8 cellular contexts compared by ENCODE assay signal in genomic region chr9:112333639-112334318, GRCh38. TPM values are rescaled to one million over a fixed set of nuclear protein-coding genes. Genes with fewer than 3 reads are reported as not detected.
DNase-seq lines count a peak whose midpoint lies in the region; ATAC-seq and TF ChIP-seq lines count a peak whose summit lies in the region.

No MANE protein-coding gene starts in this region.

- H3K27me3 Mint-ChIP-seq in immature natural killer cell (ENCODE audit: low read depth in 3 of 3): peaks cover 0 to 12% (median 9%) of the 10 kb centered on the region in 3 donors

- TF ChIP-seq CTCF in WERI-Rb-1 (IDR thresholded peaks at IDR 0.05; ENCODE audit: low read depth, low read length): peak; percentile 58
- TF ChIP-seq CTCF in breast epithelium (IDR thresholded peaks at IDR 0.05): peak; percentile 12 to 63 (median 61)

- no peaks in the 10 kb centered on the region for H3K9me3 Mint-ChIP-seq in immature natural killer cell

- no peaks in the 10 kb centered on the region for H3K36me3 Mint-ChIP-seq in immature natural killer cell

- peaks cover 40 to 44% of the 10 kb centered on the region in 2 donors for H3K4me1 Mint-ChIP-seq in immature natural killer cell

- H3K36me3 ChIP-seq in WERI-Rb-1: peaks cover 6% of the 10 kb centered on the region; the same call in 1 of the 2 replicates
- no peaks in the 10 kb centered on the region for H3K36me3 ChIP-seq in breast epithelium

- H3K9me3 ChIP-seq in WERI-Rb-1 (ENCODE audit: severe bottlenecking): no peaks in the 10 kb centered on the region
- no peaks in the 10 kb centered on the region for H3K9me3 ChIP-seq in breast epithelium

- H3K27ac Mint-ChIP-seq in immature natural killer cell: peak overlapping the region; percentile 87 to 93 (median 91)

- DNase-seq in AG08396 (ENCODE audit: low spot score) (peak; percentile 98), NCI-H2196 treated with DMSO at 0.1 percent for 48 hours (lab: John Stamatoyannopoulos, UW; ENCODE audit: unreplicated experiment) (peak; percentile 91), WERI-Rb-1 (peak; percentile 96), breast epithelium (ENCODE audit: low spot score in 2 of 2) (peak; percentile 90 to 92), immature natural killer cell (peak; percentile 86 to 91 (median 90)), smooth muscle cell of the brain vasculature (ENCODE audit: low read depth, low spot score) (peak; percentile 91)

- H3K27ac ChIP-seq in WERI-Rb-1: peak overlapping the region; percentile 91
- H3K27ac ChIP-seq in breast epithelium: peak overlapping the region; percentile 98 to 99

- peak; percentile 37 for ATAC-seq in GM18873 (IDR thresholded peaks at IDR 0.05; ENCODE audit: low FRiP score, unreplicated experiment)
- ATAC-seq in HG03135 (IDR thresholded peaks at IDR 0.05; ENCODE audit: unreplicated experiment): peak; percentile 78

- H3K4me3 ChIP-seq in WERI-Rb-1 (ENCODE audit: low read depth, low read length): peak overlapping the region; percentile 91
- H3K4me3 ChIP-seq in breast epithelium: peak overlapping the region; percentile 85 to 99 (median 99)

- H3K4me1 ChIP-seq in breast epithelium: peaks cover 0 to 19% of the 10 kb centered on the region in 2 donors

- peak overlapping the region; percentile 87 to 96 (median 92) for H3K4me3 Mint-ChIP-seq in immature natural killer cell

- H3K27me3 ChIP-seq in WERI-Rb-1 (ENCODE audit: insufficient read depth, low read depth, severe bottlenecking) (no peaks in the 10 kb centered on the region), breast epithelium (no peaks in the 10 kb centered on the region)

- no peak for TF ChIP-seq POLR2A in breast epithelium (IDR thresholded peaks at IDR 0.05)

- intact Hi-C loops in breast epithelium (cut with DNase I; ENCODE audit: low total_unique reads): no loop called here

RNA-seq across cellular contexts. Expression of gene PTBP3, which starts 0.4 kb away (rescaled TPM):
- 10 to 100 TPM; 30.6 to 80.2 (median 50.5) TPM for total RNA-seq in breast epithelium
- 10 to 100 TPM; 42.5 to 49.0 (median 42.9) TPM for polyA plus RNA-seq in immature natural killer cell

RNA-seq across cellular contexts. Expression of gene HSDL2, which starts 46.1 kb away (rescaled TPM):
- 100 to 1,000 TPM in 1 of 3 donors, 10 to 100 TPM in 2; 30.7 to 124 (median 52.8) TPM for total RNA-seq in breast epithelium
- 10 to 100 TPM; 17.6 to 21.5 (median 18.8) TPM for polyA plus RNA-seq in immature natural killer cell

Comparison
In these comparisons a context has a peak if more than half of its experiments do, and no peak if none do; other contexts are left out.
1. Peak in every context shown above with its lines: DNase-seq, ATAC-seq, H3K4me3 ChIP-seq and H3K27ac ChIP-seq.